Comparison of ENCODE assay signal across 8 cellular contexts in genomic region chr4:109303141-109303499, GRCh38. TPM values are rescaled to one million over a fixed set of nuclear protein-coding genes. Genes with fewer than 3 reads are reported as not detected.
DNase-seq lines count a peak whose midpoint lies in the region; FAIRE-seq and TF ChIP-seq lines count a peak whose summit lies in the region.

No MANE protein-coding gene starts in this region.

- H3K27ac Mint-ChIP-seq in T-helper 2 cell treated with Interferon-gamma antibody and Interleukin-4, amounts not matched to agents 5 μg/mL and 100 μg/mL, for 36 hours, result no peak overlapping the region

- H3K27ac ChIP-seq in ascending aorta, result peak overlapping the region; percentile 15 to 46
- H3K27ac ChIP-seq in keratinocyte (ENCODE audit: control insufficient read depth, insufficient read depth, low read length), result no peak overlapping the region
- no peak overlapping the region for H3K27ac ChIP-seq in suprapubic skin

- no peaks in the 10 kb centered on the region for H3K27me3 ChIP-seq in ascending aorta
- H3K27me3 ChIP-seq in keratinocyte (ENCODE audit: control insufficient read depth, extremely low read depth, insufficient read depth, low read length), result peaks cover 42% of the 10 kb centered on the region
- peaks cover 26% of the 10 kb centered on the region for H3K27me3 ChIP-seq in suprapubic skin

- H3K9me3 ChIP-seq in ascending aorta (no peaks in the 10 kb centered on the region), keratinocyte (ENCODE audit: control insufficient read depth, low read depth, low read length) (no peaks in the 10 kb centered on the region), suprapubic skin (no peaks in the 10 kb centered on the region)

- H3K4me3 Mint-ChIP-seq in T-helper 2 cell treated with Interferon-gamma antibody and Interleukin-4, amounts not matched to agents 5 μg/mL and 100 μg/mL, for 36 hours, result peak overlapping the region; percentile 74

- peaks cover 8% of the 10 kb centered on the region for H3K4me1 Mint-ChIP-seq in T-helper 2 cell treated with Interferon-gamma antibody and Interleukin-4, amounts not matched to agents 5 μg/mL and 100 μg/mL, for 36 hours (ENCODE audit: low read depth)

- no peaks in the 10 kb centered on the region for H3K9me3 Mint-ChIP-seq in T-helper 2 cell treated with Interferon-gamma antibody and Interleukin-4, amounts not matched to agents 5 μg/mL and 100 μg/mL, for 36 hours

- H3K4me1 ChIP-seq in ascending aorta (peaks cover 0 to 8% of the 10 kb centered on the region in 2 donors), keratinocyte (ENCODE audit: control insufficient read depth, extremely low read depth, insufficient read depth, low read length) (peaks cover 12% of the 10 kb centered on the region), suprapubic skin (peaks cover 15% of the 10 kb centered on the region)

- H3K36me3 ChIP-seq in ascending aorta (no peaks in the 10 kb centered on the region), keratinocyte (ENCODE audit: control insufficient read depth in 2 of 2, extremely low read depth in 1 of 2, insufficient read depth in 2 of 2, low read length in 2 of 2) (no peaks in the 10 kb centered on the region), suprapubic skin (no peaks in the 10 kb centered on the region)

- no peak for DNase-seq in T-helper 2 cell treated with Interferon-gamma antibody and Interleukin-4, amounts not matched to agents 5 μg/mL and 100 μg/mL, for 36 hours (ENCODE audit: low spot score)
- no peak for DNase-seq in T-helper 2 cell
- peak in 1 of 2 donors; percentile 65 for DNase-seq in ascending aorta (ENCODE audit: low spot score in 2 of 2)
- DNase-seq in keratinocyte (ENCODE audit: low read depth, low spot score), result no peak
- DNase-seq in suprapubic skin (ENCODE audit: low spot score in 2 of 2), result no peak
- no peak for DNase-seq in NOMO-1 (lab: John Stamatoyannopoulos, UW; ENCODE audit: unreplicated experiment in 2 of 2)
- no peak for DNase-seq in GM13977 (ENCODE audit: low spot score)
- no peak for DNase-seq in SIG-M5 treated with dmso at 0.1 percent for 504 hours (lab: John Stamatoyannopoulos, UW; ENCODE audit: unreplicated experiment)

- in situ Hi-C loops in GM13977 (cut with MboI; ENCODE audit: low pct_unique_long_range_greater_than_20kb, low sequenced_read_pairs, unreplicated experiment), result loop anchor here (25.0 kb wide), 1 partner anchor 466 kb away; no protein-coding TSS in a partner anchor

- intact Hi-C loops in ascending aorta (cut with DNase I), result loop anchor here (2.0 to 10.0 kb wide), 2 partner anchors 38 to 468 kb away; no protein-coding TSS in a partner anchor

- no peaks in the 10 kb centered on the region for H4K20me1 ChIP-seq in keratinocyte (ENCODE audit: control insufficient read depth, extremely low read depth, insufficient read depth, low read length)

- H3K4me3 ChIP-seq in ascending aorta (peak overlapping the region; percentile 67 to 68), keratinocyte (ENCODE audit: control insufficient read depth in 2 of 3, extremely low read depth in 1 of 3, insufficient read depth in 2 of 3, low read depth in 1 of 3, low read length in 3 of 3) (peak overlapping the region; percentile 6 to 65 (median 61)), suprapubic skin (peak overlapping the region; percentile 64)

- TF ChIP-seq CTCF in ascending aorta (IDR thresholded peaks at IDR 0.05), result no peak
- no peak for TF ChIP-seq CTCF in keratinocyte (optimal IDR thresholded peaks at IDR 0.05 in 1 of 3, IDR thresholded peaks at IDR 0.05 in 1 of 3, conservative IDR thresholded peaks at IDR 0.05 in 1 of 3; ENCODE audit: extremely low read depth in 1 of 3, insufficient read depth in 2 of 3, low read length in 3 of 3)
- TF ChIP-seq CTCF in suprapubic skin (IDR thresholded peaks at IDR 0.05), result no peak
- TF ChIP-seq CTCF in GM13977 (IDR thresholded peaks at IDR 0.05; ENCODE audit: extremely low read depth, insufficient read depth, missing control alignments), result no peak

- H3K4me2 ChIP-seq in keratinocyte (ENCODE audit: control insufficient read depth, extremely low read depth, insufficient read depth, low read depth, low read length), result peak overlapping the region; percentile 84

- H3K9ac ChIP-seq in keratinocyte (ENCODE audit: control insufficient read depth, extremely low read depth, insufficient read depth, low read length), result no peak overlapping the region

- no peak for TF ChIP-seq EP300 in suprapubic skin (IDR thresholded peaks at IDR 0.05)

- peaks cover 75% of the 10 kb centered on the region for H3K27me3 Mint-ChIP-seq in T-helper 2 cell treated with Interferon-gamma antibody and Interleukin-4, amounts not matched to agents 5 μg/mL and 100 μg/mL, for 36 hours (ENCODE audit: low read depth)

- H3K79me2 ChIP-seq in keratinocyte (ENCODE audit: control insufficient read depth, insufficient read depth, low read length), result no peaks in the 10 kb centered on the region

- TF ChIP-seq POLR2A in suprapubic skin (IDR thresholded peaks at IDR 0.05), result no peak

- peak; percentile 44 for FAIRE-seq in keratinocyte (lab: Jason Lieb, UNC)

- H3K9me1 ChIP-seq in keratinocyte (ENCODE audit: control insufficient read depth, extremely low read depth, insufficient read depth, low read length), result no peaks in the 10 kb centered on the region

- peak overlapping the region; percentile 20 for H2AFZ ChIP-seq in keratinocyte (ENCODE audit: control insufficient read depth, low read length)

- H3K36me3 Mint-ChIP-seq in T-helper 2 cell treated with Interferon-gamma antibody and Interleukin-4, amounts not matched to agents 5 μg/mL and 100 μg/mL, for 36 hours (ENCODE audit: low read depth), result no peaks in the 10 kb centered on the region

- under 1% methylated on average over 7 of the region's 10 CpGs for WGBS in suprapubic skin

- dilution Hi-C loops in keratinocyte (cut with MboI; ENCODE audit: extremely low pct_ligation_motif_present, low sequenced_read_pairs), result no loop called here

RNA-seq across cellular contexts. Expression of gene COL25A1, which starts 0.7 kb away (rescaled TPM):
- total RNA-seq in ascending aorta (5.6 TPM), suprapubic skin (1 to 10 TPM in 2 of 4 donors, under 1 TPM in 2; 0.30 to 1.4 (median 1.0) TPM)
- 0.01 TPM in 1 of 3 replicates, not detected in the others for polyA plus RNA-seq in keratinocyte
- not detected for polyA plus RNA-seq in keratinocyte (2011; ENCODE audit: low read depth)
- not detected in 2 replicates for polyA plus RNA-seq in keratinocyte (2011; cell fraction: cytosol; rRNA removed)
- polyA plus RNA-seq in keratinocyte (2011; cell fraction: nucleus; rRNA removed), result 0.03 TPM in 1 of 2 replicates, not detected in the other
- 0.04 TPM in 1 of 2 replicates, not detected in the other for polyA plus RNA-seq in keratinocyte (2012; ENCODE audit: low replicate concordance)
- not detected in 3 replicates for polyA minus RNA-seq in keratinocyte
- polyA minus RNA-seq in keratinocyte (2011; cell fraction: cytosol; rRNA and poly(A)+ RNA removed), result not detected
- not detected in 2 replicates for polyA minus RNA-seq in keratinocyte (2011; cell fraction: nucleus; rRNA and poly(A)+ RNA removed)

Comparison
In these comparisons a context has a peak if more than half of its experiments do, and no peak if none do; other contexts are left out.
1. H3K27ac ChIP-seq: peak in ascending aorta (2 of 2); none in keratinocyte (single experiment) and suprapubic skin (single experiment).
2. Peak in every context shown above with its lines, with median percentiles within 50 percentile points of each other: H3K4me3 ChIP-seq.